Comparison of ENCODE assay signal across 8 cellular contexts in genomic region chr5:63401434-63402046, GRCh38.
DNase-seq lines count a peak whose midpoint lies in the region; ATAC-seq and TF ChIP-seq lines count a peak whose summit lies in the region.
"Had no signal": no experiment of that assay in that cellular context is flagged by ENCODE, and none has a peak within 500 bp of the region (broad histone marks: within the 10 kb centered on the region; RNA-seq: fewer than 3 reads in every experiment).

No MANE protein-coding gene starts in this region.

- intact Hi-C loops in vagina (cut with DNase I): no loop called here

- TF ChIP-seq RAD21 in liver (IDR thresholded peaks at IDR 0.05): peak; percentile 96 to 98

- H3K4me3 ChIP-seq in liver (ENCODE audit: low read depth in 1 of 3, low read length in 3 of 3) (no peak overlapping the region), vagina (no peak overlapping the region)
- H3K4me3 ChIP-seq: uterus had no signal

- 38% methylated on average over 7 of the region's 7 CpGs for WGBS in liver

- H3K27ac ChIP-seq in caudate nucleus (ENCODE audit: low read depth, low read length) (no peak overlapping the region), liver (ENCODE audit: low read depth in 1 of 2, low read length in 2 of 2) (no peak overlapping the region), vagina (no peak overlapping the region)
- H3K27ac ChIP-seq: uterus had no signal

- peaks cover 0 to 4% (median 0%) of the 10 kb centered on the region in 4 donors for H3K27me3 ChIP-seq in liver (ENCODE audit: control insufficient read depth in 4 of 4, insufficient read depth in 4 of 4, low read length in 3 of 4)
- H3K27me3 ChIP-seq in vagina: no peaks in the 10 kb centered on the region
- H3K27me3 ChIP-seq: uterus had no signal

- no peak overlapping the region for H3K9ac ChIP-seq in liver (ENCODE audit: low read depth in 1 of 2, low read length in 2 of 2)

- TF ChIP-seq CTCF in liver (IDR thresholded peaks at IDR 0.05; ENCODE audit: low read depth, low read length, missing input control) (peak; percentile 81), vagina (IDR thresholded peaks at IDR 0.05) (peak in 2 of 3 experiments; percentile 36 to 57)

- H3K4me1 ChIP-seq in liver (ENCODE audit: control insufficient read depth in 4 of 4, insufficient read depth in 4 of 4, low read length in 3 of 4) (no peaks in the 10 kb centered on the region), vagina (no peaks in the 10 kb centered on the region)
- H3K4me1 ChIP-seq: uterus had no signal

- no peak for TF ChIP-seq POLR2A in vagina (IDR thresholded peaks at IDR 0.05)

- ATAC-seq in GM19395 (IDR thresholded peaks at IDR 0.05; ENCODE audit: unreplicated experiment): peak; percentile 92
- peak; percentile 86 for ATAC-seq in HG03469 (IDR thresholded peaks at IDR 0.05; ENCODE audit: unreplicated experiment)

- H3K36me3 ChIP-seq in liver (ENCODE audit: control insufficient read depth in 4 of 4, insufficient read depth in 3 of 4, low read depth in 1 of 4, low read length in 3 of 4) (no peaks in the 10 kb centered on the region), vagina (no peaks in the 10 kb centered on the region)
- H3K36me3 ChIP-seq: uterus had no signal

- DNase-seq in ELF-1 (ENCODE audit: low read depth, low spot score) (peak; percentile 66), OCI-M1 (lab: John Stamatoyannopoulos, UW) (peak; percentile 78), caudate nucleus (lab: John Stamatoyannopoulos, UW) (peak in 42 of 61 donors; percentile 0 to 54 (median 10)), vagina (ENCODE audit: extremely low spot score in 2 of 2) (no peak)

- H3K9me3 ChIP-seq in liver (ENCODE audit: control insufficient read depth in 4 of 4, low read length in 3 of 4) (no peaks in the 10 kb centered on the region), vagina (no peaks in the 10 kb centered on the region)
- H3K9me3 ChIP-seq: uterus had no signal

TF ChIP-seq in liver, 16 proteins besides CTCF, POLR2A, EP300 and RAD21:
- TF ChIP-seq GABPA (IDR thresholded peaks at IDR 0.05 in 1 of 2, conservative IDR thresholded peaks at IDR 0.05 in 1 of 2) (no peak), TAF1 (conservative IDR thresholded peaks at IDR 0.05) (no peak), NR2F2 (IDR thresholded peaks at IDR 0.05) (no peak), REST (IDR thresholded peaks at IDR 0.05) (peak; percentile 93)

Comparison
In these comparisons a context has a peak if more than half of its experiments do, and no peak if none do; other contexts are left out.
1. DNase-seq: peak in ELF-1 (single experiment), OCI-M1 (single experiment) and caudate nucleus (42 of 61); none in vagina (0 of 2).